In genomic region chr1:109654519-109654918, GRCh38 we compare ENCODE assay signal across 3 cellular contexts.
A peak's percentile ranks its signal among the peaks of the same experiment; 100 is the strongest.
TF ChIP-seq lines count a peak whose summit lies in the region.

No MANE protein-coding gene starts in this region.

TF ChIP-seq in GM23338, 12 proteins besides CTCF, POLR2A, EP300 and RAD21:
- no peak for TF ChIP-seq NANOG (IDR thresholded peaks at IDR 0.05; ENCODE audit: borderline replicate concordance)

TF ChIP-seq in H1, 55 proteins besides CTCF, POLR2A, EP300 and RAD21:
- TF ChIP-seq E2F6 (IDR thresholded peaks at IDR 0.05) (peak; percentile 52; the same call in 1 of the 2 replicates), POU5F1 (IDR thresholded peaks at IDR 0.05; ENCODE audit: low read depth, low read length) (no peak)

TF ChIP-seq in SK-N-SH, 30 proteins besides CTCF, POLR2A, EP300 and RAD21:
- TF ChIP-seq MXI1 (IDR thresholded peaks at IDR 0.05; ENCODE audit: low read depth, low read length) (no peak), TEAD4 (IDR thresholded peaks at IDR 0.05; ENCODE audit: borderline replicate concordance, insufficient read depth) (no peak), MEF2A (IDR thresholded peaks at IDR 0.05; ENCODE audit: borderline replicate concordance, low read depth) (no peak), SIN3A (IDR thresholded peaks at IDR 0.05; ENCODE audit: borderline replicate concordance, low read depth, low read length) (no peak), RCOR1 (IDR thresholded peaks at IDR 0.05; ENCODE audit: low read length) (no peak), EZH2phosphoT487 (IDR thresholded peaks at IDR 0.05; ENCODE audit: borderline replicate concordance, low read depth) (no peak), NFIC (IDR thresholded peaks at IDR 0.05; ENCODE audit: borderline replicate concordance) (no peak), JUND (IDR thresholded peaks at IDR 0.05) (no peak), TCF12 (IDR thresholded peaks at IDR 0.05) (no peak), POLR2AphosphoS5 (IDR thresholded peaks at IDR 0.05; ENCODE audit: low read depth, low read length) (no peak)
